Comparison of ENCODE assay signal across 6 cellular contexts in the genomic region with DNA sequence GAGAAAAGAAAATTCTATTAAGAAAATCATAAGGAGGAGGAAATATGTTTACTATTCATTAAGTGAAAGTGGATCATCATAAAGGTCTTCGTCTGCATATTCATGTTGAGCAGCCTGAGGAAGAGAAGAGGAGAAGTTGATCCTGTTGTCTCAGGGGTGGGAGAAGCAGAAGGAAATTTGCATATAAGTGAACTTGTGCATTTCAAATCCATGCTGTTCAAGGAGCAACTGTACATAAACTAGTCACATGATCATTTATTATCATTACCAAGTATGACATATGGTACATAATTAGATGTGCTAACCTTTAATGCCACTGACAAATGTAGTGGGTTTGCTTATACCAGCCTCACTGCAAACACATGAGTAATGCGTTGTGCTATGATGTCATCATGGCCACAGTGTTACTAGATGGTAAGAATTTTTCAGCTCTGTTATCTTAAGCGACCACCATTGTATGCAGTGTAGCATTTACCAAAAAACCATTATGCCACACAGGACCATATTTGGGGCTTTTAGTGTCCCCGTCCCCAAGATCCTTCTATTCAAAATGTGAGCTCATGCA.
DNase-seq lines count a peak whose midpoint lies in the region; ATAC-seq and TF ChIP-seq lines count a peak whose summit lies in the region.
"Not testable (repeated sequence)": the region's sequence is repeated elsewhere in the genome, so short reads cannot be mapped to it uniquely, and the experiment has no call there.

No MANE protein-coding gene starts in this region.

- WGBS in right cardiac atrium = 65% methylated on average over 3 of the region's 4 CpGs

- not testable (repeated sequence) for H3K27me3 Mint-ChIP-seq in central memory CD8-positive, alpha-beta T cell; natural killer cell treated with Interleukin-12 subunit alpha and Interleukin-12 subunit beta and Interleukin-15 and Interleukin-18, amount 100 ng/mL, for 72 hours

- not testable (repeated sequence) for H3K27ac ChIP-seq in right cardiac atrium (ENCODE audit: low read length); lower lobe of right lung; upper lobe of right lung

- not testable (repeated sequence) for TF ChIP-seq CTCF in lower lobe of right lung (IDR thresholded peaks at IDR 0.05); upper lobe of right lung (IDR thresholded peaks at IDR 0.05)

- H3K4me3 ChIP-seq in right cardiac atrium (ENCODE audit: low read length); lower lobe of right lung; upper lobe of right lung: not testable (repeated sequence)

- not testable (repeated sequence) for H3K4me3 Mint-ChIP-seq in central memory CD8-positive, alpha-beta T cell; natural killer cell treated with Interleukin-12 subunit alpha and Interleukin-12 subunit beta and Interleukin-15 and Interleukin-18, amount 100 ng/mL, for 72 hours; stimulated activated effector memory CD8-positive, alpha-beta T cell treated with anti-CD3 and anti-CD28 coated beads, Interleukin-12 subunit alpha, Interleukin-12 subunit beta, amount 100 ng/mL, for 72 hours

- not testable (repeated sequence) for H3K9me3 ChIP-seq in right cardiac atrium (ENCODE audit: control insufficient read depth, low read length); lower lobe of right lung; upper lobe of right lung

- not testable (repeated sequence) for H3K4me1 Mint-ChIP-seq in central memory CD8-positive, alpha-beta T cell; natural killer cell treated with Interleukin-12 subunit alpha and Interleukin-12 subunit beta and Interleukin-15 and Interleukin-18, amount 100 ng/mL, for 72 hours (ENCODE audit: low read depth in 2 of 2); stimulated activated effector memory CD8-positive, alpha-beta T cell treated with anti-CD3 and anti-CD28 coated beads, Interleukin-12 subunit alpha, Interleukin-12 subunit beta, amount 100 ng/mL, for 72 hours

- not testable (repeated sequence) for H3K27me3 ChIP-seq in right cardiac atrium (ENCODE audit: control insufficient read depth, insufficient read depth); lower lobe of right lung (ENCODE audit: low read depth); upper lobe of right lung

- H3K27ac Mint-ChIP-seq in central memory CD8-positive, alpha-beta T cell (ENCODE audit: low read depth); natural killer cell treated with Interleukin-12 subunit alpha and Interleukin-12 subunit beta and Interleukin-15 and Interleukin-18, amount 100 ng/mL, for 72 hours; stimulated activated effector memory CD8-positive, alpha-beta T cell treated with anti-CD3 and anti-CD28 coated beads, Interleukin-12 subunit alpha, Interleukin-12 subunit beta, amount 100 ng/mL, for 72 hours: not testable (repeated sequence)

- not testable (repeated sequence) for DNase-seq in central memory CD8-positive, alpha-beta T cell (ENCODE audit: low spot score in 2 of 2); right cardiac atrium; lower lobe of right lung; natural killer cell treated with Interleukin-12 subunit alpha and Interleukin-12 subunit beta and Interleukin-15 and Interleukin-18, amount 100 ng/mL, for 72 hours (ENCODE audit: low spot score); stimulated activated effector memory CD8-positive, alpha-beta T cell treated with anti-CD3 and anti-CD28 coated beads, Interleukin-12 subunit alpha, Interleukin-12 subunit beta, amount 100 ng/mL, for 72 hours (ENCODE audit: low spot score in 2 of 2); upper lobe of right lung

- intact Hi-C loops in right cardiac atrium (cut with DNase I); lower lobe of right lung (cut with DNase I); upper lobe of right lung (cut with DNase I): not testable (repeated sequence)

- H3K36me3 ChIP-seq in lower lobe of right lung, upper lobe of right lung: not testable (repeated sequence)

- H3K9me3 Mint-ChIP-seq in central memory CD8-positive, alpha-beta T cell; natural killer cell treated with Interleukin-12 subunit alpha and Interleukin-12 subunit beta and Interleukin-15 and Interleukin-18, amount 100 ng/mL, for 72 hours; stimulated activated effector memory CD8-positive, alpha-beta T cell treated with anti-CD3 and anti-CD28 coated beads, Interleukin-12 subunit alpha, Interleukin-12 subunit beta, amount 100 ng/mL, for 72 hours: not testable (repeated sequence)

- H3K4me1 ChIP-seq in right cardiac atrium (ENCODE audit: control insufficient read depth, insufficient read depth, low read length); lower lobe of right lung; upper lobe of right lung: not testable (repeated sequence)

- ATAC-seq in central memory CD8-positive, alpha-beta T cell (replicated peaks; ENCODE audit: extremely low read depth, poor library complexity, severe bottlenecking) = peak; percentile 40
- peak; percentile 34 to 47 for ATAC-seq in right cardiac atrium
- peak; percentile 39 to 67 for ATAC-seq in lower lobe of right lung
- peak; percentile 46 to 52 for ATAC-seq in natural killer cell treated with Interleukin-12 subunit alpha and Interleukin-12 subunit beta and Interleukin-15 and Interleukin-18, amount 100 ng/mL, for 72 hours
- ATAC-seq in stimulated activated effector memory CD8-positive, alpha-beta T cell treated with anti-CD3 and anti-CD28 coated beads, Interleukin-12 subunit alpha, Interleukin-12 subunit beta, amount 100 ng/mL, for 72 hours = peak; percentile 58
- ATAC-seq in upper lobe of right lung = peak; percentile 63

- H3K36me3 Mint-ChIP-seq in central memory CD8-positive, alpha-beta T cell (ENCODE audit: insufficient read depth); natural killer cell treated with Interleukin-12 subunit alpha and Interleukin-12 subunit beta and Interleukin-15 and Interleukin-18, amount 100 ng/mL, for 72 hours; stimulated activated effector memory CD8-positive, alpha-beta T cell treated with anti-CD3 and anti-CD28 coated beads, Interleukin-12 subunit alpha, Interleukin-12 subunit beta, amount 100 ng/mL, for 72 hours: not testable (repeated sequence)
